ENCODE assay signal across 25 cellular contexts in genomic region chr11:61437496-61437895, GRCh38. TPM values are rescaled to one million over a fixed set of nuclear protein-coding genes. Genes with fewer than 3 reads are reported as not detected.
DNase-seq lines count a peak whose midpoint lies in the region; ATAC-seq, FAIRE-seq and TF ChIP-seq lines count a peak whose summit lies in the region.
"Had no signal": no experiment of that assay in that cellular context is flagged by ENCODE, and none has a peak within 500 bp of the region (broad histone marks: within the 10 kb centered on the region; RNA-seq: fewer than 3 reads in every experiment).

No MANE protein-coding gene starts in this region.

- DNase-seq in activated T-cell treated with anti-CD3 and anti-CD28 coated beads, Interleukin-2, amount 50 U/mL, for 24 hours = no peak
- DNase-seq in activated T-cell treated with anti-CD3 and anti-CD28 coated beads, Interleukin-2, amount 50 U/mL, for 4 hours = no peak
- DNase-seq in activated naive CD8-positive, alpha-beta T cell treated with anti-CD3 and anti-CD28 coated beads for 36 hours = no peak
- DNase-seq in GM12891 (ENCODE audit: insufficient read length, low spot score) (no peak), trophoblast cell (peak; percentile 85 to 98), Karpas-422 (no peak)
- DNase-seq in stimulated activated CD4-positive, alpha-beta T cell treated with anti-CD3 and anti-CD28 coated beads, Interleukin-2, amount 100 ng/mL, for 24 hours = no peak
- DNase-seq: AML-193; Caco-2; Calu3; CD4-positive, alpha-beta T cell; CD8-positive, alpha-beta T cell; DMS79 treated with DMSO at 0.1 percent for 48 hours; GF-D8 had no signal

- H3K14ac ChIP-seq in trophoblast cell (ENCODE audit: low read length) = no peak overlapping the region

- no peaks in the 10 kb centered on the region for H3K79me1 ChIP-seq in trophoblast cell (ENCODE audit: low read length)

- FAIRE-seq in GM12891 (lab: Jason Lieb, UNC) = peak; percentile 23
- FAIRE-seq: A549, D721Med, G401.6, GM12892, GM18507 had no signal

- no peak overlapping the region for H4K12ac ChIP-seq in trophoblast cell (ENCODE audit: low read depth, low read length)

- peak overlapping the region; percentile 9 for H3K27ac Mint-ChIP-seq in activated T-cell treated with anti-CD3 and anti-CD28 coated beads, Interleukin-2, amount 50 U/mL, for 24 hours
- peak overlapping the region; percentile 34 for H3K27ac Mint-ChIP-seq in activated naive CD8-positive, alpha-beta T cell
- H3K27ac Mint-ChIP-seq in activated naive CD8-positive, alpha-beta T cell treated with anti-CD3 and anti-CD28 coated beads for 36 hours = no peak overlapping the region
- H3K27ac Mint-ChIP-seq: B cell; CD4-positive, alpha-beta T cell; CD8-positive, alpha-beta T cell had no signal

- peaks cover 8 to 11% of the 10 kb centered on the region in 2 experiments for H3K4me1 ChIP-seq in trophoblast cell (ENCODE audit: control insufficient read depth in 1 of 2, insufficient read depth in 2 of 2, low read length in 2 of 2)
- H3K4me1 ChIP-seq in Karpas-422 (ENCODE audit: low read length) = no peaks in the 10 kb centered on the region
- H3K4me1 ChIP-seq: A549 had no signal

- H3K9me3 ChIP-seq in trophoblast cell (ENCODE audit: insufficient read depth, low read depth, low read length) = peaks cover 2% of the 10 kb centered on the region
- H3K9me3 ChIP-seq in Karpas-422 (ENCODE audit: low read length) = no peaks in the 10 kb centered on the region; the same call in 1 of the 2 replicates
- H3K9me3 ChIP-seq: A549, Caco-2 had no signal

- H3K27me3 Mint-ChIP-seq in activated T-cell treated with anti-CD3 and anti-CD28 coated beads, Interleukin-2, amount 50 U/mL, for 24 hours = no peaks in the 10 kb centered on the region
- no peaks in the 10 kb centered on the region for H3K27me3 Mint-ChIP-seq in activated T-cell treated with anti-CD3 and anti-CD28 coated beads, Interleukin-2, amount 50 U/mL, for 4 hours (ENCODE audit: low read depth)
- H3K27me3 Mint-ChIP-seq in activated naive CD8-positive, alpha-beta T cell = no peaks in the 10 kb centered on the region
- no peaks in the 10 kb centered on the region for H3K27me3 Mint-ChIP-seq in activated naive CD8-positive, alpha-beta T cell treated with anti-CD3 and anti-CD28 coated beads for 36 hours
- H3K27me3 Mint-ChIP-seq: B cell; CD4-positive, alpha-beta T cell had no signal

- H4K8ac ChIP-seq in trophoblast cell (ENCODE audit: low read depth, low read length) = no peak overlapping the region

- H3K9me2 ChIP-seq in Karpas-422 (replicated peaks; ENCODE audit: insufficient read depth, low read length) = no peaks in the 10 kb centered on the region

- H3K4me1 Mint-ChIP-seq in activated T-cell treated with anti-CD3 and anti-CD28 coated beads, Interleukin-2, amount 50 U/mL, for 24 hours (ENCODE audit: low read depth) = peaks cover 38% of the 10 kb centered on the region
- peaks cover 29% of the 10 kb centered on the region for H3K4me1 Mint-ChIP-seq in activated T-cell treated with anti-CD3 and anti-CD28 coated beads, Interleukin-2, amount 50 U/mL, for 4 hours (ENCODE audit: low read depth)
- H3K4me1 Mint-ChIP-seq in activated naive CD8-positive, alpha-beta T cell (ENCODE audit: low read depth) = peaks cover 34% of the 10 kb centered on the region
- H3K4me1 Mint-ChIP-seq in activated naive CD8-positive, alpha-beta T cell treated with anti-CD3 and anti-CD28 coated beads for 36 hours = peaks cover 34% of the 10 kb centered on the region

- H2AFZ ChIP-seq in trophoblast cell (ENCODE audit: insufficient read depth, low read length, poor library complexity) (no peak overlapping the region), Karpas-422 (ENCODE audit: low read length) (no peak overlapping the region)

- H3K4me2 ChIP-seq in trophoblast cell (ENCODE audit: low read length) = no peak overlapping the region
- H3K4me2 ChIP-seq in Karpas-422 (ENCODE audit: low read depth, low read length, poor library complexity, severe bottlenecking) = no peak overlapping the region
- H3K4me2 ChIP-seq: A549; BLaER1 treated with 17β-estradiol and CSF1 and Interleukin-3, amounts not matched to agents 10 nM and 100 nM had no signal

- TF ChIP-seq POLR2A in GM12891 (IDR thresholded peaks at IDR 0.05; ENCODE audit: low read depth, low read length) = no peak

- H2BK120ac ChIP-seq in trophoblast cell (ENCODE audit: insufficient read depth, low read length, poor library complexity) = no peak overlapping the region

- H4K91ac ChIP-seq in trophoblast cell (ENCODE audit: low read depth, low read length) = no peak overlapping the region

- H3K36me3 Mint-ChIP-seq in activated T-cell treated with anti-CD3 and anti-CD28 coated beads, Interleukin-2, amount 50 U/mL, for 24 hours (ENCODE audit: low read depth) = peaks cover 83% of the 10 kb centered on the region
- H3K36me3 Mint-ChIP-seq in activated T-cell treated with anti-CD3 and anti-CD28 coated beads, Interleukin-2, amount 50 U/mL, for 4 hours (ENCODE audit: insufficient read depth) = peaks cover 28% of the 10 kb centered on the region
- H3K36me3 Mint-ChIP-seq in activated naive CD8-positive, alpha-beta T cell = peaks cover 7% of the 10 kb centered on the region
- peaks cover 51% of the 10 kb centered on the region for H3K36me3 Mint-ChIP-seq in activated naive CD8-positive, alpha-beta T cell treated with anti-CD3 and anti-CD28 coated beads for 36 hours

- H3K36me3 ChIP-seq in trophoblast cell (ENCODE audit: control insufficient read depth in 1 of 2, insufficient read depth in 2 of 2, low read length in 2 of 2) (peaks cover 23 to 35% of the 10 kb centered on the region in 2 experiments), Karpas-422 (ENCODE audit: insufficient read depth, low read length) (peaks cover 54% of the 10 kb centered on the region)

- no peaks in the 10 kb centered on the region for H3K9me3 Mint-ChIP-seq in activated T-cell treated with anti-CD3 and anti-CD28 coated beads, Interleukin-2, amount 50 U/mL, for 24 hours
- H3K9me3 Mint-ChIP-seq in activated T-cell treated with anti-CD3 and anti-CD28 coated beads, Interleukin-2, amount 50 U/mL, for 4 hours = no peaks in the 10 kb centered on the region
- H3K9me3 Mint-ChIP-seq in activated naive CD8-positive, alpha-beta T cell (ENCODE audit: low read depth) = no peaks in the 10 kb centered on the region
- H3K9me3 Mint-ChIP-seq in activated naive CD8-positive, alpha-beta T cell treated with anti-CD3 and anti-CD28 coated beads for 36 hours = no peaks in the 10 kb centered on the region
- H3K9me3 Mint-ChIP-seq: CD4-positive, alpha-beta T cell; CD8-positive, alpha-beta T cell had no signal

- no peak overlapping the region for H3K23ac ChIP-seq in trophoblast cell (ENCODE audit: low read length)

- H3K27me3 ChIP-seq in trophoblast cell (ENCODE audit: insufficient read depth, low read length) (no peaks in the 10 kb centered on the region), Karpas-422 (ENCODE audit: low read length) (no peaks in the 10 kb centered on the region)
- H3K27me3 ChIP-seq: BLaER1 treated with 17β-estradiol and CSF1 and Interleukin-3, amounts not matched to agents 10 nM and 100 nM had no signal

- H3K18ac ChIP-seq in trophoblast cell (ENCODE audit: low read length) = no peak overlapping the region

- no peak overlapping the region for H2BK12ac ChIP-seq in trophoblast cell (ENCODE audit: low read length)

- peak overlapping the region; percentile 53 for H3K27ac ChIP-seq in trophoblast cell (ENCODE audit: low read depth, low read length)
- H3K27ac ChIP-seq in Karpas-422 (ENCODE audit: low read length) = no peak overlapping the region
- H3K27ac ChIP-seq: 22Rv1; A549; BLaER1 treated with 17β-estradiol and CSF1 and Interleukin-3, amounts not matched to agents 10 nM and 100 nM; C4-2B had no signal

- H2AK5ac ChIP-seq in trophoblast cell (ENCODE audit: low read length) = no peak overlapping the region

- H3K79me2 ChIP-seq in trophoblast cell (ENCODE audit: control insufficient read depth, insufficient read depth, low read length, poor library complexity) (peaks cover 7% of the 10 kb centered on the region), Karpas-422 (ENCODE audit: low read length) (peaks cover 86% of the 10 kb centered on the region)

- H3K4ac ChIP-seq in trophoblast cell (ENCODE audit: low read depth, low read length) = no peak overlapping the region

- peaks cover 16% of the 10 kb centered on the region for H4K20me1 ChIP-seq in Karpas-422 (ENCODE audit: insufficient read depth, low read depth, low read length)

- no peak for ATAC-seq in activated T-cell treated with anti-CD3 and anti-CD28 coated beads, Interleukin-2, amount 50 U/mL, for 4 hours
- ATAC-seq: A549; CD8-positive, alpha-beta T cell had no signal

- WGBS in trophoblast cell (ENCODE audit: extremely low coverage, insufficient coverage, insufficient read length) = no CpG with 5 or more reads among the region's 5 CpGs

- no peak overlapping the region for H3K4me3 Mint-ChIP-seq in activated T-cell treated with anti-CD3 and anti-CD28 coated beads, Interleukin-2, amount 50 U/mL, for 24 hours
- H3K4me3 Mint-ChIP-seq in activated T-cell treated with anti-CD3 and anti-CD28 coated beads, Interleukin-2, amount 50 U/mL, for 4 hours = no peak overlapping the region
- H3K4me3 Mint-ChIP-seq in activated naive CD8-positive, alpha-beta T cell = no peak overlapping the region
- no peak overlapping the region for H3K4me3 Mint-ChIP-seq in activated naive CD8-positive, alpha-beta T cell treated with anti-CD3 and anti-CD28 coated beads for 36 hours
- H3K4me3 Mint-ChIP-seq: B cell; CD4-positive, alpha-beta T cell; CD8-positive, alpha-beta T cell had no signal

- H3K4me3 ChIP-seq in trophoblast cell (ENCODE audit: low read depth, low read length) = no peak overlapping the region
- no peak overlapping the region for H3K4me3 ChIP-seq in Karpas-422 (ENCODE audit: low read length)
- H3K4me3 ChIP-seq: A549; BLaER1 treated with 17β-estradiol and CSF1 and Interleukin-3, amounts not matched to agents 10 nM and 100 nM had no signal

- H3K9ac ChIP-seq in trophoblast cell (ENCODE audit: low read length) = no peak overlapping the region
- no peak overlapping the region for H3K9ac ChIP-seq in Karpas-422 (ENCODE audit: low read length)

- no peak overlapping the region for H2BK5ac ChIP-seq in trophoblast cell (ENCODE audit: low read depth, low read length, poor library complexity)

RNA-seq across cellular contexts. Expression of gene SDHAF2, which starts 7.6 kb away (rescaled TPM):
- 10 to 100 TPM; 48.4 to 55.8 (median 49.3) TPM for total RNA-seq in activated T-cell treated with anti-CD3 and anti-CD28 coated beads, Interleukin-2, amount 50 U/mL, for 4 hours
- 10 to 100 TPM; 41.7 to 44.4 TPM for total RNA-seq in activated naive CD8-positive, alpha-beta T cell treated with anti-CD3 and anti-CD28 coated beads for 36 hours
- polyA plus RNA-seq in GM12891 (2012; ENCODE audit: low read depth, missing spikeins) = 44.5 TPM
- 24.1 and 24.8 TPM in 2 replicates for polyA plus RNA-seq in trophoblast cell (2013)
- 25.3 and 27.6 TPM in 2 replicates for total RNA-seq in Karpas-422 (2014; rRNA removed; shearing (Covaris generic); ENCODE audit: low replicate concordance)

RNA-seq across cellular contexts. Expression of gene CPSF7, which starts 7.7 kb away (rescaled TPM):
- 100 to 1,000 TPM; 131 to 142 (median 138) TPM for total RNA-seq in activated T-cell treated with anti-CD3 and anti-CD28 coated beads, Interleukin-2, amount 50 U/mL, for 4 hours
- total RNA-seq in activated naive CD8-positive, alpha-beta T cell treated with anti-CD3 and anti-CD28 coated beads for 36 hours = 100 to 1,000 TPM; 123 to 139 TPM
- polyA plus RNA-seq in GM12891 (2012; ENCODE audit: low read depth, missing spikeins) = 47.3 TPM
- polyA plus RNA-seq in trophoblast cell (2013) = 92.9 and 93.6 TPM in 2 replicates
- total RNA-seq in Karpas-422 (2014; rRNA removed; shearing (Covaris generic); ENCODE audit: low replicate concordance) = 50.0 and 64.1 TPM in 2 replicates

RNA-seq across cellular contexts. Expression of gene TMEM216, which starts 45.1 kb away (rescaled TPM):
- total RNA-seq in activated T-cell treated with anti-CD3 and anti-CD28 coated beads, Interleukin-2, amount 50 U/mL, for 4 hours = 10 to 100 TPM; 12.0 to 15.3 (median 14.0) TPM
- total RNA-seq in activated naive CD8-positive, alpha-beta T cell treated with anti-CD3 and anti-CD28 coated beads for 36 hours = 10 to 100 TPM; 12.6 to 14.0 TPM
- polyA plus RNA-seq in GM12891 (2012; ENCODE audit: low read depth, missing spikeins) = 7.3 TPM
- 12.5 and 14.4 TPM in 2 replicates for polyA plus RNA-seq in trophoblast cell (2013)
- 33.1 and 54.9 TPM in 2 replicates for total RNA-seq in Karpas-422 (2014; rRNA removed; shearing (Covaris generic); ENCODE audit: low replicate concordance)
- total RNA-seq: A172 had no signal

Comparison
In these comparisons a context has a peak if more than half of its experiments do, and no peak if none do; other contexts are left out.
1. DNase-seq: peak in trophoblast cell (2 of 2); none in activated T-cell treated with anti-CD3 and anti-CD28 coated beads, Interleukin-2, amount 50 U/mL, for 24 hours (single experiment), activated T-cell treated with anti-CD3 and anti-CD28 coated beads, Interleukin-2, amount 50 U/mL, for 4 hours (single experiment), activated naive CD8-positive, alpha-beta T cell treated with anti-CD3 and anti-CD28 coated beads for 36 hours (single experiment), GM12891 (single experiment), Karpas-422 (single experiment) and stimulated activated CD4-positive, alpha-beta T cell treated with anti-CD3 and anti-CD28 coated beads, Interleukin-2, amount 100 ng/mL, for 24 hours (0 of 2).